Comparison of ENCODE assay signal across 8 cellular contexts in genomic region chr1:83860506-83861221, GRCh38.
DNase-seq lines count a peak whose midpoint lies in the region; ATAC-seq, FAIRE-seq and TF ChIP-seq lines count a peak whose summit lies in the region.

No MANE protein-coding gene starts in this region.

- TF ChIP-seq CTCF in neutrophil (IDR thresholded peaks at IDR 0.05) = no peak
- TF ChIP-seq CTCF in stomach (IDR thresholded peaks at IDR 0.05) = peak in 5 of 7 experiments; percentile 62 to 78 (median 64)

- FAIRE-seq in frontal cortex (lab: Jason Lieb, UNC) = no peak

- peak; percentile 36 to 42 for DNase-seq in NOMO-1 (lab: John Stamatoyannopoulos, UW; ENCODE audit: unreplicated experiment in 2 of 2)
- DNase-seq in activated T-helper 2 cell treated with anti-CD3 and anti-CD28 coated beads, Interferon-gamma antibody, Interleukin-2, Interleukin-4, amounts not matched to agents 10 μg/mL and 5 μg/mL and 100 μg/mL, durations not matched to agents 14 hours and 24 hours and 36 hours (ENCODE audit: low spot score) = peak; percentile 60
- peak; percentile 51 to 61 for DNase-seq in frontal cortex (ENCODE audit: low spot score in 2 of 2)
- DNase-seq in stomach = peak; percentile 87
- no peak for DNase-seq in GF-D8 (lab: John Stamatoyannopoulos, UW)

- H3K36me3 Mint-ChIP-seq in activated T-helper 2 cell treated with anti-CD3 and anti-CD28 coated beads, Interferon-gamma antibody, Interleukin-2, Interleukin-4, amounts not matched to agents 10 μg/mL and 5 μg/mL and 100 μg/mL, durations not matched to agents 14 hours and 24 hours and 36 hours (ENCODE audit: low read depth) = no peaks in the 10 kb centered on the region

- H3K4me1 ChIP-seq in neutrophil (ENCODE audit: control insufficient read depth in 1 of 2, insufficient read depth in 1 of 2, low read depth in 1 of 2, low read length in 1 of 2) (peaks cover 3 to 5% of the 10 kb centered on the region in 2 experiments), stomach (peaks cover 0 to 22% (median 6%) of the 10 kb centered on the region in 4 donors)

- H3K27me3 ChIP-seq in neutrophil (peaks cover 23% of the 10 kb centered on the region), stomach (peaks cover 0 to 8% (median 0%) of the 10 kb centered on the region in 3 donors)

- intact Hi-C loops in activated T-helper 2 cell treated with anti-CD3 and anti-CD28 coated beads, Interferon-gamma antibody, Interleukin-2, Interleukin-4, amounts not matched to agents 10 μg/mL and 5 μg/mL and 100 μg/mL, durations not matched to agents 14 hours and 24 hours and 36 hours (cut with micrococcal nuclease) = no loop called here
- intact Hi-C loops in stomach (cut with DNase I; ENCODE audit: low total_unique reads) = no loop called here

- peak overlapping the region; percentile 49 for H3K27ac Mint-ChIP-seq in activated T-helper 2 cell treated with anti-CD3 and anti-CD28 coated beads, Interferon-gamma antibody, Interleukin-2, Interleukin-4, amounts not matched to agents 10 μg/mL and 5 μg/mL and 100 μg/mL, durations not matched to agents 14 hours and 24 hours and 36 hours

- H3K27me3 Mint-ChIP-seq in activated T-helper 2 cell treated with anti-CD3 and anti-CD28 coated beads, Interferon-gamma antibody, Interleukin-2, Interleukin-4, amounts not matched to agents 10 μg/mL and 5 μg/mL and 100 μg/mL, durations not matched to agents 14 hours and 24 hours and 36 hours (ENCODE audit: low read depth) = peaks cover 5% of the 10 kb centered on the region

- H3K4me3 Mint-ChIP-seq in activated T-helper 2 cell treated with anti-CD3 and anti-CD28 coated beads, Interferon-gamma antibody, Interleukin-2, Interleukin-4, amounts not matched to agents 10 μg/mL and 5 μg/mL and 100 μg/mL, durations not matched to agents 14 hours and 24 hours and 36 hours (ENCODE audit: low read depth) = peak overlapping the region; percentile 60

- H3K4me1 Mint-ChIP-seq in activated T-helper 2 cell treated with anti-CD3 and anti-CD28 coated beads, Interferon-gamma antibody, Interleukin-2, Interleukin-4, amounts not matched to agents 10 μg/mL and 5 μg/mL and 100 μg/mL, durations not matched to agents 14 hours and 24 hours and 36 hours (ENCODE audit: low read depth) = peaks cover 8% of the 10 kb centered on the region

- peak; percentile 59 for ATAC-seq in GM18520 (IDR thresholded peaks at IDR 0.05; ENCODE audit: unreplicated experiment)
- ATAC-seq in HG02981 (IDR thresholded peaks at IDR 0.05; ENCODE audit: unreplicated experiment) = peak; percentile 95

- H3K27ac ChIP-seq in neutrophil (no peak overlapping the region), stomach (peak overlapping the region; percentile 81 to 88 (median 85))

- no peaks in the 10 kb centered on the region for H3K9me3 ChIP-seq in neutrophil
- no peaks in the 10 kb centered on the region for H3K9me3 ChIP-seq in stomach

- H3K36me3 ChIP-seq in neutrophil (no peaks in the 10 kb centered on the region), stomach (no peaks in the 10 kb centered on the region)

- H3K4me3 ChIP-seq in neutrophil (ENCODE audit: low read depth in 1 of 2, low read length in 1 of 2) = peak overlapping the region; percentile 47 to 52
- peak overlapping the region; percentile 54 to 61 (median 59) for H3K4me3 ChIP-seq in stomach

- WGBS in stomach, 5 donors = 10 to 20% (median 11%) methylated on average over 33 to 53 of the region's 53 CpGs

- H3K9me3 Mint-ChIP-seq in activated T-helper 2 cell treated with anti-CD3 and anti-CD28 coated beads, Interferon-gamma antibody, Interleukin-2, Interleukin-4, amounts not matched to agents 10 μg/mL and 5 μg/mL and 100 μg/mL, durations not matched to agents 14 hours and 24 hours and 36 hours = no peaks in the 10 kb centered on the region

- TF ChIP-seq EP300 in stomach (IDR thresholded peaks at IDR 0.05) = no peak

- no peak for TF ChIP-seq POLR2A in stomach (IDR thresholded peaks at IDR 0.05)
